In genomic region chr9:124480621-124480981, GRCh38 we compare ENCODE assay signal across 8 cellular contexts. TPM values are rescaled to one million over a fixed set of nuclear protein-coding genes. Genes with fewer than 3 reads are reported as not detected.
DNase-seq lines count a peak whose midpoint lies in the region; TF ChIP-seq lines count a peak whose summit lies in the region.

No MANE protein-coding gene starts in this region.

- no peaks in the 10 kb centered on the region for H3K36me3 Mint-ChIP-seq in activated CD4-positive, alpha-beta memory T cell treated with anti-CD3 and anti-CD28 coated beads, Interleukin-2, amount 10 ng/mL, durations not matched to agents 7 days and 5 days (ENCODE audit: low read depth)

- no peaks in the 10 kb centered on the region for H3K36me3 ChIP-seq in osteoblast (ENCODE audit: insufficient read depth, low read length)

- H3K79me2 ChIP-seq in osteoblast (ENCODE audit: insufficient read depth, low read length): no peaks in the 10 kb centered on the region

- peaks cover 4% of the 10 kb centered on the region for H4K20me1 ChIP-seq in osteoblast (ENCODE audit: insufficient read depth, low read length)

- no peak overlapping the region for H2AFZ ChIP-seq in osteoblast (ENCODE audit: low read length)

- no peaks in the 10 kb centered on the region for H3K9me3 Mint-ChIP-seq in activated CD4-positive, alpha-beta memory T cell treated with anti-CD3 and anti-CD28 coated beads, Interleukin-2, amount 10 ng/mL, durations not matched to agents 7 days and 5 days

- in situ Hi-C loops in astrocyte of the cerebellum (cut with HindIII; ENCODE audit: low sequenced_read_pairs): loop anchor here (5.0 kb wide), 1 partner anchor 57 kb away; no protein-coding TSS in a partner anchor

- H3K4me1 ChIP-seq in osteoblast (ENCODE audit: insufficient read depth, low read length): no peaks in the 10 kb centered on the region

- POLR2A ChIA-PET in activated CD4-positive, alpha-beta memory T cell treated with anti-CD3 and anti-CD28 coated beads, Interleukin-2, amount 10 ng/mL, durations not matched to agents 7 days and 5 days (lab: Charles Lee): no interaction called here

- H3K27me3 ChIP-seq in osteoblast (ENCODE audit: insufficient read depth, low read length): peaks cover 35% of the 10 kb centered on the region

- H3K27ac Mint-ChIP-seq in activated CD4-positive, alpha-beta memory T cell treated with anti-CD3 and anti-CD28 coated beads, Interleukin-2, amount 10 ng/mL, durations not matched to agents 7 days and 5 days: no peak overlapping the region

- CTCF ChIA-PET in activated CD4-positive, alpha-beta memory T cell treated with anti-CD3 and anti-CD28 coated beads, Interleukin-2, amount 10 ng/mL, durations not matched to agents 7 days and 5 days (lab: Charles Lee): no interaction called here

- H3K27me3 Mint-ChIP-seq in activated CD4-positive, alpha-beta memory T cell treated with anti-CD3 and anti-CD28 coated beads, Interleukin-2, amount 10 ng/mL, durations not matched to agents 7 days and 5 days: peaks cover 5% of the 10 kb centered on the region

- H3K27ac ChIP-seq in osteoblast (ENCODE audit: low read depth, low read length): no peak overlapping the region

- H3K4me3 Mint-ChIP-seq in activated CD4-positive, alpha-beta memory T cell treated with anti-CD3 and anti-CD28 coated beads, Interleukin-2, amount 10 ng/mL, durations not matched to agents 7 days and 5 days: no peak overlapping the region

- peak; percentile 47 for TF ChIP-seq CTCF in astrocyte of the cerebellum (IDR thresholded peaks at IDR 0.05; ENCODE audit: low read depth, low read length, missing control alignments)
- TF ChIP-seq CTCF in osteoblast (IDR thresholded peaks at IDR 0.05; ENCODE audit: extremely low read depth, low read depth, low read length): peak; percentile 45

- H3K9me3 ChIP-seq in osteoblast (ENCODE audit: low read depth, low read length): no peaks in the 10 kb centered on the region

- H3K4me3 ChIP-seq in astrocyte of the cerebellum (ENCODE audit: low read depth, low read length): no peak overlapping the region
- no peak overlapping the region for H3K4me3 ChIP-seq in osteoblast (ENCODE audit: insufficient read depth, low read length)

- H3K4me2 ChIP-seq in osteoblast (ENCODE audit: insufficient read depth, low read length): no peak overlapping the region

- H3K4me1 Mint-ChIP-seq in activated CD4-positive, alpha-beta memory T cell treated with anti-CD3 and anti-CD28 coated beads, Interleukin-2, amount 10 ng/mL, durations not matched to agents 7 days and 5 days: no peaks in the 10 kb centered on the region

- DNase-seq in DMS 273 (lab: John Stamatoyannopoulos, UW; ENCODE audit: unreplicated experiment) (peak; percentile 77), DMS 273 treated with DMSO at 0.1 percent for 48 hours (lab: John Stamatoyannopoulos, UW) (no peak), NAMALWA (ENCODE audit: low spot score) (peak; percentile 79), astrocyte of the cerebellum (ENCODE audit: low read depth) (no peak), osteoblast (ENCODE audit: insufficient read length, low spot score, missing footprints) (peak; percentile 98), inferior parietal cortex (ENCODE audit: extremely low spot score) (no peak)
- DNase-seq in activated CD4-positive, alpha-beta memory T cell treated with anti-CD3 and anti-CD28 coated beads, Interleukin-2, amount 10 ng/mL, durations not matched to agents 7 days and 5 days: no peak
- DNase-seq in stimulated activated CD4-positive, alpha-beta T cell treated with anti-CD3 and anti-CD28 coated beads, Interleukin-12 subunit alpha, Interleukin-12 subunit beta, amount 100 ng/mL, for 4 hours: no peak

RNA-seq across cellular contexts. Expression of gene NR5A1, which starts 26.6 kb away (rescaled TPM):
- total RNA-seq in osteoblast: not detected in 2 replicates
- total RNA-seq in activated CD4-positive, alpha-beta memory T cell treated with anti-CD3 and anti-CD28 coated beads, Interleukin-2, amount 10 ng/mL, durations not matched to agents 7 days and 5 days: not detected

RNA-seq across cellular contexts. Expression of gene ADGRD2, which starts 30.4 kb away (rescaled TPM):
- not detected in 2 replicates for total RNA-seq in osteoblast
- not detected for total RNA-seq in activated CD4-positive, alpha-beta memory T cell treated with anti-CD3 and anti-CD28 coated beads, Interleukin-2, amount 10 ng/mL, durations not matched to agents 7 days and 5 days

Comparison
In these comparisons a context has a peak if more than half of its experiments do, and no peak if none do; other contexts are left out.
1. DNase-seq: peak in DMS 273 (single experiment), NAMALWA (single experiment) and osteoblast (single experiment); none in DMS 273 treated with DMSO at 0.1 percent for 48 hours (single experiment), astrocyte of the cerebellum (single experiment), activated CD4-positive, alpha-beta memory T cell treated with anti-CD3 and anti-CD28 coated beads, Interleukin-2, amount 10 ng/mL, durations not matched to agents 7 days and 5 days (single experiment), stimulated activated CD4-positive, alpha-beta T cell treated with anti-CD3 and anti-CD28 coated beads, Interleukin-12 subunit alpha, Interleukin-12 subunit beta, amount 100 ng/mL, for 4 hours (single experiment) and inferior parietal cortex (single experiment).